In genomic region chr2:240931319-240931949, GRCh38 we compare ENCODE assay signal across 23 cellular contexts. TPM values are rescaled to one million over a fixed set of nuclear protein-coding genes. Genes with fewer than 3 reads are reported as not detected.
DNase-seq lines count a peak whose midpoint lies in the region; ATAC-seq and TF ChIP-seq lines count a peak whose summit lies in the region.
"Had no signal": no experiment of that assay in that cellular context is flagged by ENCODE, and none has a peak within 500 bp of the region (broad histone marks: within the 10 kb centered on the region; RNA-seq: fewer than 3 reads in every experiment).

No MANE protein-coding gene starts in this region.

- H3K23ac ChIP-seq in trophoblast cell (ENCODE audit: low read length), result no peak overlapping the region

- no peak for TF ChIP-seq CTCF in natural killer cell (IDR thresholded peaks at IDR 0.05)
- no peak for TF ChIP-seq CTCF in testis (IDR thresholded peaks at IDR 0.05)

- H3K4me3 Mint-ChIP-seq in activated naive CD4-positive, alpha-beta T cell treated with anti-CD3 and anti-CD28 coated beads for 36 hours, result no peak overlapping the region
- H3K4me3 Mint-ChIP-seq in natural killer cell, result no peak overlapping the region
- no peak overlapping the region for H3K4me3 Mint-ChIP-seq in activated naive CD8-positive, alpha-beta T cell treated with anti-CD3 and anti-CD28 coated beads for 36 hours
- H3K4me3 Mint-ChIP-seq: activated naive CD4-positive, alpha-beta T cell treated with anti-CD3 and anti-CD28 coated beads, Interleukin-2, amount 10 ng/mL, durations not matched to agents 7 days and 5 days; CD14-positive monocyte had no signal

- H3K14ac ChIP-seq in trophoblast cell (ENCODE audit: low read length), result no peak overlapping the region

- H3K4ac ChIP-seq in trophoblast cell (ENCODE audit: low read depth, low read length), result no peak overlapping the region

- H3K27ac ChIP-seq in testis (no peak overlapping the region), trophoblast cell (ENCODE audit: low read depth, low read length) (no peak overlapping the region)
- H3K27ac ChIP-seq: foreskin keratinocyte, hepatocyte had no signal

- H3K9me3 ChIP-seq in testis, result no peaks in the 10 kb centered on the region
- peaks cover 3% of the 10 kb centered on the region for H3K9me3 ChIP-seq in trophoblast cell (ENCODE audit: insufficient read depth, low read depth, low read length)

- H3K36me3 ChIP-seq in testis (ENCODE audit: low read depth, missing control alignments) (no peaks in the 10 kb centered on the region), trophoblast cell (ENCODE audit: control insufficient read depth in 1 of 2, insufficient read depth in 2 of 2, low read length in 2 of 2) (no peaks in the 10 kb centered on the region)

- peak; percentile 2 for DNase-seq in activated naive CD4-positive, alpha-beta T cell treated with anti-CD3 and anti-CD28 coated beads for 36 hours
- no peak for DNase-seq in activated naive CD4-positive, alpha-beta T cell treated with anti-CD3 and anti-CD28 coated beads, Interleukin-2, amount 50 U/mL, for 16 hours
- DNase-seq in activated CD8-positive, alpha-beta memory T cell treated with anti-CD3 and anti-CD28 coated beads, Interleukin-2, amount 50 U/mL, for 4 hours, result peak; percentile 5
- DNase-seq in natural killer cell, result peak; percentile 9
- DNase-seq in testis, result peak; percentile 6
- no peak for DNase-seq in trophoblast cell
- no peak for DNase-seq in activated naive CD8-positive, alpha-beta T cell treated with anti-CD3 and anti-CD28 coated beads for 36 hours
- DNase-seq in NCI-H1436 (lab: John Stamatoyannopoulos, UW), result no peak
- DNase-seq: activated naive CD4-positive, alpha-beta T cell treated with anti-CD3 and anti-CD28 coated beads, Interleukin-2, amount 10 ng/mL, durations not matched to agents 7 days and 5 days; caudate nucleus; foreskin keratinocyte; GOT3; NCI-H1092; NCI-H1930; NCI-H226; nucleus accumbens had no signal

- H2AK5ac ChIP-seq in trophoblast cell (ENCODE audit: low read length), result no peak overlapping the region

- H3K27ac Mint-ChIP-seq in activated naive CD4-positive, alpha-beta T cell treated with anti-CD3 and anti-CD28 coated beads for 36 hours, result no peak overlapping the region
- H3K27ac Mint-ChIP-seq in natural killer cell, result no peak overlapping the region
- no peak overlapping the region for H3K27ac Mint-ChIP-seq in activated naive CD8-positive, alpha-beta T cell treated with anti-CD3 and anti-CD28 coated beads for 36 hours
- H3K27ac Mint-ChIP-seq: activated naive CD4-positive, alpha-beta T cell treated with anti-CD3 and anti-CD28 coated beads, Interleukin-2, amount 10 ng/mL, durations not matched to agents 7 days and 5 days; CD14-positive monocyte had no signal

- H3K27me3 Mint-ChIP-seq in activated naive CD4-positive, alpha-beta T cell treated with anti-CD3 and anti-CD28 coated beads for 36 hours (ENCODE audit: low read depth), result peaks cover 3% of the 10 kb centered on the region
- H3K27me3 Mint-ChIP-seq in natural killer cell (ENCODE audit: low read depth in 2 of 2), result peaks cover 0 to 7% of the 10 kb centered on the region in 2 donors
- no peaks in the 10 kb centered on the region for H3K27me3 Mint-ChIP-seq in activated naive CD8-positive, alpha-beta T cell treated with anti-CD3 and anti-CD28 coated beads for 36 hours

- intact Hi-C loops in activated naive CD4-positive, alpha-beta T cell treated with anti-CD3 and anti-CD28 coated beads for 36 hours (cut with micrococcal nuclease), result no loop called here
- intact Hi-C loops in natural killer cell (cut with micrococcal nuclease) (no loop called here), testis (cut with DNase I; ENCODE audit: low total_unique reads) (no loop called here)

- H3K9ac ChIP-seq in trophoblast cell (ENCODE audit: low read length), result no peak overlapping the region

- H2BK120ac ChIP-seq in trophoblast cell (ENCODE audit: insufficient read depth, low read length, poor library complexity), result no peak overlapping the region

- H2BK5ac ChIP-seq in trophoblast cell (ENCODE audit: low read depth, low read length, poor library complexity), result no peak overlapping the region

- H3K79me2 ChIP-seq in trophoblast cell (ENCODE audit: control insufficient read depth, insufficient read depth, low read length, poor library complexity), result no peaks in the 10 kb centered on the region
- H3K79me2 ChIP-seq: hepatocyte had no signal

- WGBS in testis, 2 donors, result 90 to 96% methylated on average over 11 of the region's 11 CpGs
- no CpG with 5 or more reads among the region's 11 CpGs for WGBS in trophoblast cell (ENCODE audit: extremely low coverage, insufficient coverage, insufficient read length)

- no peak overlapping the region for H2AFZ ChIP-seq in trophoblast cell (ENCODE audit: insufficient read depth, low read length, poor library complexity)
- H2AFZ ChIP-seq: hepatocyte had no signal

- no peak for TF ChIP-seq POLR2A in testis (IDR thresholded peaks at IDR 0.05)

- H3K27me3 ChIP-seq in testis (no peaks in the 10 kb centered on the region), trophoblast cell (ENCODE audit: insufficient read depth, low read length) (no peaks in the 10 kb centered on the region)
- H3K27me3 ChIP-seq: hepatocyte had no signal

- H3K18ac ChIP-seq in trophoblast cell (ENCODE audit: low read length), result no peak overlapping the region

- ATAC-seq in natural killer cell, result no peak
- ATAC-seq: foreskin keratinocyte had no signal

- no peak overlapping the region for H4K12ac ChIP-seq in trophoblast cell (ENCODE audit: low read depth, low read length)

- H3K4me2 ChIP-seq in trophoblast cell (ENCODE audit: low read length), result no peak overlapping the region
- H3K4me2 ChIP-seq: hepatocyte had no signal

- no peak overlapping the region for H4K8ac ChIP-seq in trophoblast cell (ENCODE audit: low read depth, low read length)

- H3K4me3 ChIP-seq in testis (no peak overlapping the region), trophoblast cell (ENCODE audit: low read depth, low read length) (no peak overlapping the region)
- H3K4me3 ChIP-seq: hepatocyte, lung had no signal

- no peaks in the 10 kb centered on the region for H3K36me3 Mint-ChIP-seq in activated naive CD4-positive, alpha-beta T cell treated with anti-CD3 and anti-CD28 coated beads for 36 hours (ENCODE audit: low read depth)
- H3K36me3 Mint-ChIP-seq in natural killer cell, result no peaks in the 10 kb centered on the region
- H3K36me3 Mint-ChIP-seq in activated naive CD8-positive, alpha-beta T cell treated with anti-CD3 and anti-CD28 coated beads for 36 hours, result no peaks in the 10 kb centered on the region
- H3K36me3 Mint-ChIP-seq: activated naive CD4-positive, alpha-beta T cell treated with anti-CD3 and anti-CD28 coated beads, Interleukin-2, amount 10 ng/mL, durations not matched to agents 7 days and 5 days; CD14-positive monocyte had no signal

- no peaks in the 10 kb centered on the region for H3K79me1 ChIP-seq in trophoblast cell (ENCODE audit: low read length)

- no peak overlapping the region for H4K91ac ChIP-seq in trophoblast cell (ENCODE audit: low read depth, low read length)

- peaks cover 3% of the 10 kb centered on the region for H3K9me3 Mint-ChIP-seq in activated naive CD4-positive, alpha-beta T cell treated with anti-CD3 and anti-CD28 coated beads for 36 hours
- H3K9me3 Mint-ChIP-seq in natural killer cell, result no peaks in the 10 kb centered on the region
- H3K9me3 Mint-ChIP-seq in activated naive CD8-positive, alpha-beta T cell treated with anti-CD3 and anti-CD28 coated beads for 36 hours, result no peaks in the 10 kb centered on the region
- H3K9me3 Mint-ChIP-seq: activated naive CD4-positive, alpha-beta T cell treated with anti-CD3 and anti-CD28 coated beads, Interleukin-2, amount 10 ng/mL, durations not matched to agents 7 days and 5 days had no signal

- CTCF ChIA-PET in activated naive CD4-positive, alpha-beta T cell treated with anti-CD3 and anti-CD28 coated beads for 36 hours (lab: Charles Lee), result no interaction called here

- no peaks in the 10 kb centered on the region for H3K4me1 Mint-ChIP-seq in activated naive CD4-positive, alpha-beta T cell treated with anti-CD3 and anti-CD28 coated beads for 36 hours (ENCODE audit: low read depth)
- no peaks in the 10 kb centered on the region for H3K4me1 Mint-ChIP-seq in natural killer cell
- no peaks in the 10 kb centered on the region for H3K4me1 Mint-ChIP-seq in activated naive CD8-positive, alpha-beta T cell treated with anti-CD3 and anti-CD28 coated beads for 36 hours
- H3K4me1 Mint-ChIP-seq: activated naive CD4-positive, alpha-beta T cell treated with anti-CD3 and anti-CD28 coated beads, Interleukin-2, amount 10 ng/mL, durations not matched to agents 7 days and 5 days; CD14-positive monocyte had no signal

- no peak overlapping the region for H2BK12ac ChIP-seq in trophoblast cell (ENCODE audit: low read length)

- H3K4me1 ChIP-seq in testis (peaks cover 13% of the 10 kb centered on the region), trophoblast cell (ENCODE audit: control insufficient read depth in 1 of 2, insufficient read depth in 2 of 2, low read length in 2 of 2) (no peaks in the 10 kb centered on the region)
- H3K4me1 ChIP-seq: foreskin keratinocyte had no signal

RNA-seq across cellular contexts. Expression of gene CROCC2, which starts 25.3 kb away (rescaled TPM):
- total RNA-seq in activated naive CD4-positive, alpha-beta T cell treated with anti-CD3 and anti-CD28 coated beads for 36 hours, result not detected
- total RNA-seq in natural killer cell, result under 1 TPM in 1 of 3 donors, not detected in 2; 0.14 TPM
- under 1 TPM; 0.43 to 0.55 TPM for total RNA-seq in testis
- polyA plus RNA-seq in testis (ENCODE audit: insufficient read depth, low read depth, low replicate concordance), result 0.51 TPM
- polyA plus RNA-seq in trophoblast cell (2013), result not detected in 2 replicates
- not detected for total RNA-seq in activated naive CD8-positive, alpha-beta T cell treated with anti-CD3 and anti-CD28 coated beads for 36 hours
- total RNA-seq: epithelial cell of proximal tubule; foreskin keratinocyte; OCI-LY7; T-helper 1 cell treated with Interleukin-12 subunit alpha and Interleukin-12 subunit beta and Interleukin-4 antibody, amounts not matched to agents 30 ng/mL and 1 ng/mL, for 36 hours had no signal
- polyA plus RNA-seq: aorta, CD14-positive monocyte, foreskin keratinocyte had no signal

RNA-seq across cellular contexts. Expression of gene MAB21L4, which starts 35.5 kb away (rescaled TPM):
- total RNA-seq in activated naive CD4-positive, alpha-beta T cell treated with anti-CD3 and anti-CD28 coated beads for 36 hours, result not detected
- total RNA-seq in natural killer cell, result not detected
- not detected for total RNA-seq in testis
- 1.1 TPM for polyA plus RNA-seq in testis (ENCODE audit: insufficient read depth, low read depth, low replicate concordance)
- 0.04 and 0.08 TPM in 2 replicates for polyA plus RNA-seq in trophoblast cell (2013)
- not detected for total RNA-seq in activated naive CD8-positive, alpha-beta T cell treated with anti-CD3 and anti-CD28 coated beads for 36 hours
- total RNA-seq: aorta; OCI-LY7; T-helper 1 cell treated with Interleukin-12 subunit alpha and Interleukin-12 subunit beta and Interleukin-4 antibody, amounts not matched to agents 30 ng/mL and 1 ng/mL, for 36 hours had no signal
- polyA plus RNA-seq: CD14-positive monocyte had no signal

Comparison
In these comparisons a context has a peak if more than half of its experiments do, and no peak if none do; other contexts are left out.
1. DNase-seq: peak in activated naive CD4-positive, alpha-beta T cell treated with anti-CD3 and anti-CD28 coated beads for 36 hours (single experiment), activated CD8-positive, alpha-beta memory T cell treated with anti-CD3 and anti-CD28 coated beads, Interleukin-2, amount 50 U/mL, for 4 hours (single experiment), natural killer cell (single experiment) and testis (single experiment); none in activated naive CD4-positive, alpha-beta T cell treated with anti-CD3 and anti-CD28 coated beads, Interleukin-2, amount 50 U/mL, for 16 hours (single experiment), trophoblast cell (0 of 2), activated naive CD8-positive, alpha-beta T cell treated with anti-CD3 and anti-CD28 coated beads for 36 hours (single experiment) and NCI-H1436 (single experiment).